ENCODE assay signal across 2 cellular contexts in genomic region chr15:95832655-95833054, GRCh38.
TF ChIP-seq lines count a peak whose summit lies in the region.

No MANE protein-coding gene starts in this region.

TF ChIP-seq in HEK293, 187 proteins besides CTCF, POLR2A, EP300 and RAD21:
- TF ChIP-seq FEZF1 (tag by site-specific recombination; IDR thresholded peaks at IDR 0.05) (peak; percentile 51; the same call in 1 of the 2 replicates), ZNF239 (tag by site-specific recombination; IDR thresholded peaks at IDR 0.05) (no peak)
- TF ChIP-seq, protein P1, sequence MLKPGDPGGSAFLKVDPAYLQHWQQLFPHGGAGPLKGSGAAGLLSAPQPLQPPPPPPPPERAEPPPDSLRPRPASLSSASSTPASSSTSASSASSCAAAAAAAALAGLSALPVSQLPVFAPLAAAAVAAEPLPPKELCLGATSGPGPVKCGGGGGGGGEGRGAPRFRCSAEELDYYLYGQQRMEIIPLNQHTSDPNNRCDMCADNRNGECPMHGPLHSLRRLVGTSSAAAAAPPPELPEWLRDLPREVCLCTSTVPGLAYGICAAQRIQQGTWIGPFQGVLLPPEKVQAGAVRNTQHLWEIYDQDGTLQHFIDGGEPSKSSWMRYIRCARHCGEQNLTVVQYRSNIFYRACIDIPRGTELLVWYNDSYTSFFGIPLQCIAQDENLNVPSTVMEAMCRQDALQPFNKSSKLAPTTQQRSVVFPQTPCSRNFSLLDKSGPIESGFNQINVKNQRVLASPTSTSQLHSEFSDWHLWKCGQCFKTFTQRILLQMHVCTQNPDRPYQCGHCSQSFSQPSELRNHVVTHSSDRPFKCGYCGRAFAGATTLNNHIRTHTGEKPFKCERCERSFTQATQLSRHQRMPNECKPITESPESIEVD (tag by site-specific recombination; IDR thresholded peaks at IDR 0.05) = peak; percentile 64

TF ChIP-seq in H1, 55 proteins besides CTCF, POLR2A, EP300 and RAD21:
- TF ChIP-seq EGR1 (IDR thresholded peaks at IDR 0.05; ENCODE audit: borderline replicate concordance, low read depth, low read length) = no peak
- TF ChIP-seq NANOG (IDR thresholded peaks at IDR 0.05; ENCODE audit: insufficient read depth, low read depth, low read length, poor library complexity, severe bottlenecking) = peak; percentile 15
